1 cellular context compared by ENCODE assay signal in the genomic region with DNA sequence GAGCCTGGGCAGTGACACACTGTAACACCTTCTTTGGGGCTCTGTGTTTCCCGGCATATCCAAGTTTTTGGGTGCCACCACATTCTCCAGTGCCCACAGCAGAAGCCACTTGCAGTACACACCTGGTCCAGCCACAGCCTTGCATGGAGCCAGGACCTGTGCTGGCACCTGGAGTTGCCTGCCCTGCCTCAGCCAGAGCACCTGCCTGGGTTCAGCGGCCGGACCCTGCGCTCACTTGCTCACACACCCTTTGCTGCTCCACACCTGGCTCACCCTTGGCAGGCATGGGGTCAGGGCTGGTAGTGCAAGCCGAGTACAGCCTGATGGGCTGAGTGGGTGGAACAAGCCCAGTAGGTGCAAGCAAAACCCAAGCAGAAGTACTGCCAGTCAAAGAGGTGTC.
TF ChIP-seq lines count a peak whose summit lies in the region.

No MANE protein-coding gene starts in this region.

TF ChIP-seq in H1, 55 proteins besides CTCF, POLR2A, EP300 and RAD21:
- no peak for TF ChIP-seq POLR2AphosphoS5 (IDR thresholded peaks at IDR 0.05; ENCODE audit: low read depth, low read length)
- TF ChIP-seq YY1 (IDR thresholded peaks at IDR 0.05; ENCODE audit: low read depth, low read length) = no peak
- no peak for TF ChIP-seq CHD7 (IDR thresholded peaks at IDR 0.05; ENCODE audit: insufficient replicate concordance, low read length)
